8 cellular contexts compared by ENCODE assay signal in genomic region chr16:4477966-4478365, GRCh38. TPM values are rescaled to one million over a fixed set of nuclear protein-coding genes. Genes with fewer than 3 reads are reported as not detected.
A peak's percentile ranks its signal among the peaks of the same experiment; 100 is the strongest.
DNase-seq lines count a peak whose midpoint lies in the region; FAIRE-seq and TF ChIP-seq lines count a peak whose summit lies in the region.

No MANE protein-coding gene starts in this region.

- in situ Hi-C loops in G401 (cut with HindIII; ENCODE audit: low sequenced_read_pairs): no loop called here

- peak; percentile 23 for DNase-seq in stimulated activated CD4-positive, alpha-beta T cell treated with anti-CD3 and anti-CD28 coated beads, Interleukin-15, amount 100 ng/mL, for 24 hours
- DNase-seq in stimulated activated CD4-positive, alpha-beta T cell treated with anti-CD3 and anti-CD28 coated beads, Interleukin-1b, Interleukin-23, amount 100 ng/mL, for 48 hours: no peak
- peak; percentile 6 for DNase-seq in SHP77 treated with DMSO at 0.1 percent for 48 hours (lab: John Stamatoyannopoulos, UW)
- DNase-seq in fibroblast of gingiva (ENCODE audit: low read depth): peak; percentile 34
- no peak for DNase-seq in HK-2 (ENCODE audit: unreplicated experiment)
- no peak for DNase-seq in D721Med (ENCODE audit: insufficient read length, low spot score)
- no peak for DNase-seq in central memory CD4-positive, alpha-beta T cell
- no peak for DNase-seq in G401 (ENCODE audit: low spot score)

- FAIRE-seq in D721Med (lab: Jason Lieb, UNC): no peak

- TF ChIP-seq CTCF in D721Med (IDR thresholded peaks at IDR 0.05; ENCODE audit: insufficient read depth, missing control alignments): no peak

RNA-seq across cellular contexts. Expression of gene HMOX2, which starts 1.8 kb away (rescaled TPM):
- 94.3 and 99.9 TPM in 2 replicates for total RNA-seq in G401 (2014; rRNA removed; shearing (Covaris generic))

RNA-seq across cellular contexts. Expression of gene NMRAL1, which starts 3.5 kb away (rescaled TPM):
- 166 and 212 TPM in 2 replicates for total RNA-seq in G401 (2014; rRNA removed; shearing (Covaris generic))

RNA-seq across cellular contexts. Expression of gene DNAJA3, which starts 52.3 kb away (rescaled TPM):
- 79.4 and 89.7 TPM in 2 replicates for total RNA-seq in G401 (2014; rRNA removed; shearing (Covaris generic))

Comparison
In these comparisons a context has a peak if more than half of its experiments do, and no peak if none do; other contexts are left out.
1. DNase-seq: peak in stimulated activated CD4-positive, alpha-beta T cell treated with anti-CD3 and anti-CD28 coated beads, Interleukin-15, amount 100 ng/mL, for 24 hours (single experiment), SHP77 treated with DMSO at 0.1 percent for 48 hours (single experiment) and fibroblast of gingiva (single experiment); none in stimulated activated CD4-positive, alpha-beta T cell treated with anti-CD3 and anti-CD28 coated beads, Interleukin-1b, Interleukin-23, amount 100 ng/mL, for 48 hours (single experiment), HK-2 (single experiment), D721Med (single experiment), central memory CD4-positive, alpha-beta T cell (single experiment) and G401 (single experiment).